Comparison of ENCODE assay signal across 11 cellular contexts in genomic region chr10:67841737-67842136, GRCh38.
"Had no signal": no experiment of that assay in that cellular context is flagged by ENCODE, and none has a peak within 500 bp of the region (broad histone marks: within the 10 kb centered on the region; RNA-seq: fewer than 3 reads in every experiment).

No MANE protein-coding gene starts in this region.

- H3K4me3 ChIP-seq: GM23248, GM23338, HAP-1 had no signal

- DNase-seq: GM23248, GOT3, H7, H9, HCEC 1CT, HFFc6 had no signal

- H2AFZ ChIP-seq: GM23248, GM23338 had no signal

- FAIRE-seq: H1, H54 had no signal

- H3K36me3 ChIP-seq: HAP-1 had no signal

- H3K4me2 ChIP-seq: GM23338 had no signal

- ATAC-seq: GM23338, HCT116 had no signal

- H3K27ac ChIP-seq: GM23248 had no signal

- H3K9ac ChIP-seq: GM23248 had no signal
